In the genomic region with DNA sequence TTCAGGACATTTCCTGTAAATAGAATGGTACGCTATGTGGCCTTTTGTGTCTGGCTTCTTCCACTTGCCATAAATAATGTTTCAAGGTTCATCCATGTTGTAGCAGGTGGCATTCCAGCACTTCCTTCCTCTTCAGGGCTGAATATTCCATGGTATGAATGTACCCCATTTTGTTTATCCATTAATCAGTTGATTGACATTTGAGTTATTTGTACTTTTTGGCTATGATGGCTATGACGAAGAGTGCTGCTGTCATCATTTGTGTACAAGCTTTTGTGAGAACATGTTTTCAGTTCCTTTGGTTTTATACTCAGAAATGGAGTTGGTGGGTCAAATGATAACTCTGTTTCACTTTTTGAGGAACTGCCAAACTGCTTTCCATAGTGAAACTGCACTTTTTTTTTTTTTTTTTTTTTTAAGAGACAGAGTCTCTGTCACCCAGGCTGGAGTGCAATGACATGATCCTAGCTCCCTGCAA, we compare ENCODE assay signal across 10 cellular contexts. TPM values are rescaled to one million over a fixed set of nuclear protein-coding genes. Genes with fewer than 3 reads are reported as not detected.
DNase-seq lines count a peak whose midpoint lies in the region; ATAC-seq and TF ChIP-seq lines count a peak whose summit lies in the region.
"Had no signal": no experiment of that assay in that cellular context is flagged by ENCODE, and none has a peak within 500 bp of the region (broad histone marks: within the 10 kb centered on the region; RNA-seq: fewer than 3 reads in every experiment).

No MANE protein-coding gene starts in this region.

- no peak overlapping the region for H3K27ac ChIP-seq in endodermal cell (ENCODE audit: low read depth, low read length)
- H3K27ac ChIP-seq in ascending aorta, result peak overlapping the region in 1 of 2 donors; percentile 21
- H3K27ac ChIP-seq: parathyroid adenoma had no signal

- no peak overlapping the region for H3K9ac ChIP-seq in endodermal cell (ENCODE audit: extremely low read depth, low read length, poor library complexity, severe bottlenecking)
- H3K9ac ChIP-seq: parathyroid adenoma had no signal

- TF ChIP-seq CTCF in endodermal cell (conservative IDR thresholded peaks at IDR 0.05), result no peak
- TF ChIP-seq CTCF in ascending aorta (IDR thresholded peaks at IDR 0.05), result no peak

- H3K4me1 ChIP-seq in endodermal cell (ENCODE audit: control insufficient read depth, insufficient read depth, low read length) (no peaks in the 10 kb centered on the region), ascending aorta (no peaks in the 10 kb centered on the region)
- H3K4me1 ChIP-seq: parathyroid adenoma had no signal

- no peaks in the 10 kb centered on the region for H3K9me3 Mint-ChIP-seq in activated CD8-positive, alpha-beta memory T cell treated with anti-CD3 and anti-CD28 coated beads, Interleukin-2, amount 10 ng/mL, durations not matched to agents 7 days and 5 days (ENCODE audit: low read depth)
- no peaks in the 10 kb centered on the region for H3K9me3 Mint-ChIP-seq in T-helper 2 cell treated with Interferon-gamma antibody and Interleukin-4, amounts not matched to agents 5 μg/mL and 100 μg/mL, for 36 hours
- H3K9me3 Mint-ChIP-seq in stimulated activated memory B cell treated with anti-CD40 and anti-IgM and Interleukin-4, amounts not matched to agents 10 μg/mL and 1 μg/mL and 100 μg/mL, for 72 hours, result no peaks in the 10 kb centered on the region
- no peaks in the 10 kb centered on the region for H3K9me3 Mint-ChIP-seq in endodermal cell

- ATAC-seq in activated CD8-positive, alpha-beta memory T cell treated with anti-CD3 and anti-CD28 coated beads, Interleukin-2, amount 10 ng/mL, durations not matched to agents 7 days and 5 days, result peak; percentile 68
- peak; percentile 85 for ATAC-seq in HG02981 (IDR thresholded peaks at IDR 0.05; ENCODE audit: unreplicated experiment)
- ATAC-seq in stimulated activated memory B cell treated with anti-CD40 and anti-IgM and Interleukin-4, amounts not matched to agents 10 μg/mL and 1 μg/mL and 100 μg/mL, for 72 hours, result peak; percentile 94

- no peaks in the 10 kb centered on the region for H3K27me3 Mint-ChIP-seq in activated CD8-positive, alpha-beta memory T cell treated with anti-CD3 and anti-CD28 coated beads, Interleukin-2, amount 10 ng/mL, durations not matched to agents 7 days and 5 days
- no peaks in the 10 kb centered on the region for H3K27me3 Mint-ChIP-seq in T-helper 2 cell treated with Interferon-gamma antibody and Interleukin-4, amounts not matched to agents 5 μg/mL and 100 μg/mL, for 36 hours (ENCODE audit: low read depth)
- no peaks in the 10 kb centered on the region for H3K27me3 Mint-ChIP-seq in stimulated activated memory B cell treated with anti-CD40 and anti-IgM and Interleukin-4, amounts not matched to agents 10 μg/mL and 1 μg/mL and 100 μg/mL, for 72 hours
- no peaks in the 10 kb centered on the region for H3K27me3 Mint-ChIP-seq in endodermal cell (ENCODE audit: insufficient read depth)

- H3K36me3 ChIP-seq in endodermal cell (ENCODE audit: control insufficient read depth, insufficient read depth, low read length), result no peaks in the 10 kb centered on the region
- H3K36me3 ChIP-seq in ascending aorta, result no peaks in the 10 kb centered on the region

- peaks cover 6% of the 10 kb centered on the region for H3K4me1 Mint-ChIP-seq in activated CD8-positive, alpha-beta memory T cell treated with anti-CD3 and anti-CD28 coated beads, Interleukin-2, amount 10 ng/mL, durations not matched to agents 7 days and 5 days
- H3K4me1 Mint-ChIP-seq in T-helper 2 cell treated with Interferon-gamma antibody and Interleukin-4, amounts not matched to agents 5 μg/mL and 100 μg/mL, for 36 hours (ENCODE audit: low read depth), result peaks cover 4% of the 10 kb centered on the region
- H3K4me1 Mint-ChIP-seq in stimulated activated memory B cell treated with anti-CD40 and anti-IgM and Interleukin-4, amounts not matched to agents 10 μg/mL and 1 μg/mL and 100 μg/mL, for 72 hours, result peaks cover 7% of the 10 kb centered on the region
- H3K4me1 Mint-ChIP-seq in endodermal cell, result no peaks in the 10 kb centered on the region

- intact Hi-C loops in ascending aorta (cut with DNase I), result no loop called here

- H3K4me3 ChIP-seq in endodermal cell (ENCODE audit: low read length) (no peak overlapping the region), ascending aorta (no peak overlapping the region)

- WGBS in endodermal cell (ENCODE audit: insufficient coverage in 1 of 2, insufficient read length in 1 of 2), 2 experiments, result 98 to 100% methylated on average over 2 of the region's 2 CpGs

- H3K27me3 ChIP-seq in endodermal cell (ENCODE audit: control insufficient read depth, insufficient read depth, low read length, poor library complexity, severe bottlenecking) (no peaks in the 10 kb centered on the region), ascending aorta (no peaks in the 10 kb centered on the region)

- CTCF ChIA-PET in activated CD8-positive, alpha-beta memory T cell treated with anti-CD3 and anti-CD28 coated beads, Interleukin-2, amount 10 ng/mL, durations not matched to agents 7 days and 5 days (lab: Charles Lee), result no interaction called here

- no peaks in the 10 kb centered on the region for H3K36me3 Mint-ChIP-seq in activated CD8-positive, alpha-beta memory T cell treated with anti-CD3 and anti-CD28 coated beads, Interleukin-2, amount 10 ng/mL, durations not matched to agents 7 days and 5 days
- H3K36me3 Mint-ChIP-seq in T-helper 2 cell treated with Interferon-gamma antibody and Interleukin-4, amounts not matched to agents 5 μg/mL and 100 μg/mL, for 36 hours (ENCODE audit: low read depth), result no peaks in the 10 kb centered on the region
- H3K36me3 Mint-ChIP-seq in stimulated activated memory B cell treated with anti-CD40 and anti-IgM and Interleukin-4, amounts not matched to agents 10 μg/mL and 1 μg/mL and 100 μg/mL, for 72 hours, result no peaks in the 10 kb centered on the region
- no peaks in the 10 kb centered on the region for H3K36me3 Mint-ChIP-seq in endodermal cell (ENCODE audit: low read depth)

- peak overlapping the region; percentile 73 for H3K27ac Mint-ChIP-seq in activated CD8-positive, alpha-beta memory T cell treated with anti-CD3 and anti-CD28 coated beads, Interleukin-2, amount 10 ng/mL, durations not matched to agents 7 days and 5 days
- H3K27ac Mint-ChIP-seq in T-helper 2 cell treated with Interferon-gamma antibody and Interleukin-4, amounts not matched to agents 5 μg/mL and 100 μg/mL, for 36 hours, result peak overlapping the region; percentile 84
- peak overlapping the region; percentile 89 for H3K27ac Mint-ChIP-seq in stimulated activated memory B cell treated with anti-CD40 and anti-IgM and Interleukin-4, amounts not matched to agents 10 μg/mL and 1 μg/mL and 100 μg/mL, for 72 hours
- H3K27ac Mint-ChIP-seq in endodermal cell, result no peak overlapping the region

- H3K9me3 ChIP-seq in endodermal cell (ENCODE audit: control insufficient read depth, low read length) (no peaks in the 10 kb centered on the region), ascending aorta (no peaks in the 10 kb centered on the region)

- no peak for DNase-seq in activated CD8-positive, alpha-beta memory T cell treated with anti-CD3 and anti-CD28 coated beads, Interleukin-2, amount 10 ng/mL, durations not matched to agents 7 days and 5 days
- DNase-seq in activated CD8-positive, alpha-beta memory T cell treated with anti-CD3 and anti-CD28 coated beads, Interleukin-2, amount 50 U/mL, for 48 hours, result no peak
- DNase-seq in T-helper 2 cell treated with Interferon-gamma antibody and Interleukin-4, amounts not matched to agents 5 μg/mL and 100 μg/mL, for 36 hours (ENCODE audit: low spot score), result peak; percentile 45
- DNase-seq in endodermal cell (no peak), ascending aorta (ENCODE audit: low spot score in 2 of 2) (no peak), glomerular visceral epithelial cell (ENCODE audit: extremely low spot score) (no peak)
- DNase-seq: T-helper 9 cell had no signal

- H3K4me3 Mint-ChIP-seq in activated CD8-positive, alpha-beta memory T cell treated with anti-CD3 and anti-CD28 coated beads, Interleukin-2, amount 10 ng/mL, durations not matched to agents 7 days and 5 days, result peak overlapping the region; percentile 7
- H3K4me3 Mint-ChIP-seq in T-helper 2 cell treated with Interferon-gamma antibody and Interleukin-4, amounts not matched to agents 5 μg/mL and 100 μg/mL, for 36 hours, result peak overlapping the region; percentile 6
- peak overlapping the region; percentile 41 for H3K4me3 Mint-ChIP-seq in stimulated activated memory B cell treated with anti-CD40 and anti-IgM and Interleukin-4, amounts not matched to agents 10 μg/mL and 1 μg/mL and 100 μg/mL, for 72 hours
- H3K4me3 Mint-ChIP-seq in endodermal cell, result no peak overlapping the region

RNA-seq across cellular contexts. Expression of gene CDK2AP1, which starts 6.5 kb away (rescaled TPM):
- total RNA-seq in activated CD8-positive, alpha-beta memory T cell treated with anti-CD3 and anti-CD28 coated beads, Interleukin-2, amount 10 ng/mL, durations not matched to agents 7 days and 5 days, result 10 to 100 TPM; 30.5 to 48.5 TPM
- total RNA-seq in endodermal cell (100 to 1,000 TPM; 102 to 127 TPM), ascending aorta (39.6 TPM)
- polyA plus RNA-seq in endodermal cell (2013, experiment 1 of 2), result 197 TPM
- 198 TPM for polyA plus RNA-seq in endodermal cell (2013, experiment 2 of 2)

RNA-seq across cellular contexts. Expression of gene MTRFR, which starts 45.0 kb away (rescaled TPM):
- 10 to 100 TPM; 29.5 to 31.7 TPM for total RNA-seq in activated CD8-positive, alpha-beta memory T cell treated with anti-CD3 and anti-CD28 coated beads, Interleukin-2, amount 10 ng/mL, durations not matched to agents 7 days and 5 days
- 10 to 100 TPM; 16.2 to 19.3 TPM for total RNA-seq in endodermal cell
- 14.1 TPM for polyA plus RNA-seq in endodermal cell (2013, experiment 1 of 2)
- polyA plus RNA-seq in endodermal cell (2013, experiment 2 of 2), result 17.1 TPM
- total RNA-seq in ascending aorta, result 0.85 TPM

RNA-seq across cellular contexts. Expression of gene MPHOSPH9, which starts 45.2 kb away (rescaled TPM):
- 100 to 1,000 TPM; 129 to 186 TPM for total RNA-seq in activated CD8-positive, alpha-beta memory T cell treated with anti-CD3 and anti-CD28 coated beads, Interleukin-2, amount 10 ng/mL, durations not matched to agents 7 days and 5 days
- total RNA-seq in endodermal cell (10 to 100 TPM; 68.4 to 85.3 TPM), ascending aorta (21.6 TPM)
- 50.8 TPM for polyA plus RNA-seq in endodermal cell (2013, experiment 1 of 2)
- polyA plus RNA-seq in endodermal cell (2013, experiment 2 of 2), result 62.6 TPM
